Comparison of ENCODE assay signal across 8 cellular contexts in genomic region chr1:92784639-92785500, GRCh38. TPM values are rescaled to one million over a fixed set of nuclear protein-coding genes. Genes with fewer than 3 reads are reported as not detected.
DNase-seq lines count a peak whose midpoint lies in the region; ATAC-seq, FAIRE-seq and TF ChIP-seq lines count a peak whose summit lies in the region.

Gene EVI5, minus strand, starts transcription at chr1:92785108. Its CDS starts 48,562 bp downstream, at chr1:92736546.

- TF ChIP-seq POLR2A in A549 (IDR thresholded peaks at IDR 0.05; ENCODE audit: low read length) (peak; percentile 77), GM18526 (IDR thresholded peaks at IDR 0.05; ENCODE audit: extremely low read depth, insufficient read length) (peak; percentile 47)

- H3K4me2 ChIP-seq in A549 = peak within 1 kb of the TSS; percentile 95

- FAIRE-seq in A549 (lab: Jason Lieb, UNC) = no peak

- POLR2A ChIA-PET in A549 (lab: Yijun Ruan, JAX) = interaction anchor here (0.7 to 2.7 kb wide), 7 partner anchors 9 to 49 kb away, joined by 3 to 11 read pairs (median 4); partner anchors contain the start of gene RPL5

- no peak for TF ChIP-seq RAD21 in A549 (conservative IDR thresholded peaks at IDR 0.05 in 1 of 2, IDR thresholded peaks at IDR 0.05 in 1 of 2)

- ATAC-seq in A549 (peak; percentile 97 to 99), HG03064 (IDR thresholded peaks at IDR 0.05; ENCODE audit: low read depth, unreplicated experiment) (peak; percentile 93)

- H3K4me1 ChIP-seq in A549 = 0 out of 3 replicates have a peak, but pooled peaks cover 3% of the 10 kb centered on the region

- TF ChIP-seq EP300 in A549 (IDR thresholded peaks at IDR 0.05) = no peak

- no peaks in the 10 kb centered on the region for H3K9me3 ChIP-seq in A549

- DNase-seq in A549 (ENCODE audit: low read depth in 1 of 2, low spot score in 1 of 2) = peak; percentile 77 to 94
- DNase-seq in NCI-H2107 (lab: John Stamatoyannopoulos, UW) = peak; percentile 85
- DNase-seq in UCSD-AML1 (lab: John Stamatoyannopoulos, UW; ENCODE audit: unreplicated experiment) = peak; percentile 92
- peak; percentile 89 for DNase-seq in brain pericyte (ENCODE audit: low read depth, low spot score)
- DNase-seq in skeletal muscle cell (ENCODE audit: low read depth) = peak; percentile 89

- WGBS in A549 (ENCODE audit: missing lambda C conversion rate) = 0% methylated on average over 7 of the region's 94 CpGs

- H3K27ac ChIP-seq in A549 = peak within 1 kb of the TSS; percentile 94

- H3K4me3 ChIP-seq in A549 (peak within 1 kb of the TSS; percentile 95), iPS-11a (ENCODE audit: low read depth, low read length) (peak within 1 kb of the TSS; percentile 73), skeletal muscle cell (ENCODE audit: low read depth, low read length) (peak within 1 kb of the TSS; percentile 81)

- CTCF ChIA-PET in A549 (lab: Yijun Ruan, JAX) = interaction anchor here (1.0 to 2.4 kb wide), 3 partner anchors 26 to 47 kb away, joined by 3 to 5 read pairs (median 3); partner anchors contain the start of gene RPL5

- TF ChIP-seq CTCF in A549 (IDR thresholded peaks at IDR 0.05) = no peak

TF ChIP-seq in A549, 52 proteins besides CTCF, POLR2A, EP300 and RAD21:
- TF ChIP-seq MYC (IDR thresholded peaks at IDR 0.05; ENCODE audit: borderline replicate concordance, low read length) (peak; percentile 73; the same call in 1 of the 2 replicates), RFX5 (IDR thresholded peaks at IDR 0.05) (no peak), NFE2L2 (conservative IDR thresholded peaks at IDR 0.05; ENCODE audit: low read length) (no peak), EHMT2 (IDR thresholded peaks at IDR 0.05; ENCODE audit: low read depth) (no peak), POLR2AphosphoS2 (conservative IDR thresholded peaks at IDR 0.05; ENCODE audit: low read length) (no peak), ESRRA (IDR thresholded peaks at IDR 0.05; ENCODE audit: borderline replicate concordance, low read length) (no peak), EHF (CRISPR knock-in tag; IDR thresholded peaks at IDR 0.05) (no peak), BCL3 (IDR thresholded peaks at IDR 0.05) (no peak), JUNB (IDR thresholded peaks at IDR 0.05) (no peak), HMGXB4 (CRISPR knock-in tag; IDR thresholded peaks at IDR 0.05; ENCODE audit: borderline replicate concordance) (no peak), MAX (IDR thresholded peaks at IDR 0.05) (peak; percentile 97), TP53 (CRISPR knock-in tag; IDR thresholded peaks at IDR 0.05) (0 out of 2 replicates have a peak, but pooled peaks have one; percentile 66), HOXB13 (CRISPR knock-in tag; IDR thresholded peaks at IDR 0.05; ENCODE audit: low read depth) (peak; percentile 76; the same call in 1 of the 2 replicates), HOXB5 (CRISPR knock-in tag; IDR thresholded peaks at IDR 0.05) (peak; percentile 78; the same call in 1 of the 2 replicates), ATOH8 (CRISPR knock-in tag; IDR thresholded peaks at IDR 0.05; ENCODE audit: low read depth) (peak; percentile 76; the same call in 1 of the 2 replicates), CBX2 (IDR thresholded peaks at IDR 0.05; ENCODE audit: borderline replicate concordance, low read depth) (no peak), E2F6 (IDR thresholded peaks at IDR 0.05; ENCODE audit: borderline replicate concordance, low read depth) (peak; percentile 95), PHF8 (IDR thresholded peaks at IDR 0.05; ENCODE audit: borderline replicate concordance, low read depth) (peak; percentile 41; the same call in 1 of the 2 replicates), MAFK (IDR thresholded peaks at IDR 0.05; ENCODE audit: partially characterized antibody) (no peak), SMC3 (IDR thresholded peaks at IDR 0.05) (no peak), ZSCAN20 (CRISPR knock-in tag; IDR thresholded peaks at IDR 0.05) (no peak), HDAC2 (IDR thresholded peaks at IDR 0.05) (peak; percentile 44; the same call in 1 of the 2 replicates), HEYL (CRISPR knock-in tag; IDR thresholded peaks at IDR 0.05) (peak; percentile 72; the same call in 1 of the 2 replicates), GATA3 (IDR thresholded peaks at IDR 0.05; ENCODE audit: borderline replicate concordance) (no peak), HES2 (IDR thresholded peaks at IDR 0.05) (no peak), KDM1A (IDR thresholded peaks at IDR 0.05; ENCODE audit: low read depth) (no peak), JUN (IDR thresholded peaks at IDR 0.05) (peak in 1 of 2 experiments; percentile 35; a peak in 1 of 5 replicates)

RNA-seq across cellular contexts. Expression of gene EVI5, which starts in this region (rescaled TPM):
- polyA plus RNA-seq in A549 (2011; rRNA removed) (8.2 and 10.4 TPM in 2 replicates), A549 (2017; fragmentation: RNase III; extraction: RNeasy Plus Mini Kit Qiagen cat#74134 plus additional on column Dnase treatment) (9.4 to 11.4 TPM (median 10.2 TPM) in 3 replicates)
- 2.8 and 3.5 TPM in 2 replicates for polyA plus RNA-seq in A549 (2012; cell fraction: cytosol; rRNA removed)
- 1.8 and 2.0 TPM in 2 replicates for polyA plus RNA-seq in A549 (2012; cell fraction: nucleus; rRNA removed)
- polyA minus RNA-seq in A549 (2011; rRNA and poly(A)+ RNA removed) = 7.1 and 9.1 TPM in 2 replicates

Comparison
In these comparisons a context has a peak if more than half of its experiments do, and no peak if none do; other contexts are left out.
1. Peak in every context shown above with its lines: DNase-seq, ATAC-seq, H3K4me3 ChIP-seq and H3K27ac ChIP-seq.